18 cellular contexts compared by ENCODE assay signal in the genomic region with DNA sequence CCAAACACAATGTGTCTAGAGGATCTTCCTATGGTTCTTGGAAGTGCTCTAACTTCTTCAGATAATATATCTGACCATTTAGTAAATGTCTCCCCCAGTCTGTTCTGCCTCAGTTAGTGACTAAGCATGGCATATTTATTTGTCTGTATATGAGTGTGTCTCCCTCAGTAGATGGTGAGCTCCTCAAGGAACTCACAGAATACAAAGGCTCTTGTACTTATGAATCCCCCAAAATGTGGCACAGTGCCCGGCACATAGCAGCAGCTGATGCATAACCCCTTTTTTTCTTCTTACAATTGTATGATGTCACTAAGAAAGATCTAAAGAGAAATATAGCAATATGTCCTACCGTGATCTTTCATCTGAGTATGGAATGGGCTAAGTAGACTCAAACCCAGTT.
"Had no signal": no experiment of that assay in that cellular context is flagged by ENCODE, and none has a peak within 500 bp of the region (broad histone marks: within the 10 kb centered on the region; RNA-seq: fewer than 3 reads in every experiment).

No MANE protein-coding gene starts in this region.

- FAIRE-seq: urothelium cell line had no signal

- H3K27me3 ChIP-seq: tibial nerve had no signal

- H3K9me3 ChIP-seq: tibial nerve had no signal

- H2AFZ ChIP-seq: parathyroid adenoma had no signal

- H3K4me1 ChIP-seq: parathyroid adenoma had no signal

- H3K4me3 ChIP-seq: mucosa of descending colon, skin epidermis, tibial nerve had no signal

- H3K9ac ChIP-seq: parathyroid adenoma had no signal

- DNase-seq: activated CD4-positive, alpha-beta memory T cell treated with anti-CD3 and anti-CD28 coated beads, Interleukin-2, amount 10 ng/mL, durations not matched to agents 7 days and 5 days; activated CD4-positive, alpha-beta T cell treated with anti-CD3 and anti-CD28 coated beads, Interleukin-2, amount 10 ng/mL, durations not matched to agents 24 days and 14 days; activated effector memory CD4-positive, alpha-beta T cell treated with Interleukin-2 at 50 U/mL for 16 hours; activated naive CD4-positive, alpha-beta T cell treated with anti-CD3 and anti-CD28 coated beads for 36 hours; activated naive CD8-positive, alpha-beta T cell treated with anti-CD3 and anti-CD28 coated beads, Interleukin-2, amount 10 ng/mL, durations not matched to agents 7 days and 5 days; activated T-cell treated with anti-CD3 and anti-CD28 coated beads, Interleukin-2, amount 50 U/mL, for 72 hours; amniotic stem cell; caudate nucleus; effector memory CD4-positive, alpha-beta T cell; left ventricle myocardium superior; mucosa of descending colon; nucleus accumbens; stimulated activated CD4-positive, alpha-beta T cell treated with anti-CD3 and anti-CD28 coated beads, Interleukin-2, amount 100 ng/mL, for 24 hours; stimulated activated naive CD8-positive, alpha-beta T cell treated with anti-CD3 and anti-CD28 coated beads, Interleukin-15, amount 100 ng/mL, for 72 hours had no signal

- H3K79me2 ChIP-seq: parathyroid adenoma had no signal

- H3K27ac ChIP-seq: parathyroid adenoma, skin epidermis, tibial nerve had no signal

- H3K36me3 ChIP-seq: tibial nerve had no signal
